Comparison of ENCODE assay signal across 9 cellular contexts in the genomic region with DNA sequence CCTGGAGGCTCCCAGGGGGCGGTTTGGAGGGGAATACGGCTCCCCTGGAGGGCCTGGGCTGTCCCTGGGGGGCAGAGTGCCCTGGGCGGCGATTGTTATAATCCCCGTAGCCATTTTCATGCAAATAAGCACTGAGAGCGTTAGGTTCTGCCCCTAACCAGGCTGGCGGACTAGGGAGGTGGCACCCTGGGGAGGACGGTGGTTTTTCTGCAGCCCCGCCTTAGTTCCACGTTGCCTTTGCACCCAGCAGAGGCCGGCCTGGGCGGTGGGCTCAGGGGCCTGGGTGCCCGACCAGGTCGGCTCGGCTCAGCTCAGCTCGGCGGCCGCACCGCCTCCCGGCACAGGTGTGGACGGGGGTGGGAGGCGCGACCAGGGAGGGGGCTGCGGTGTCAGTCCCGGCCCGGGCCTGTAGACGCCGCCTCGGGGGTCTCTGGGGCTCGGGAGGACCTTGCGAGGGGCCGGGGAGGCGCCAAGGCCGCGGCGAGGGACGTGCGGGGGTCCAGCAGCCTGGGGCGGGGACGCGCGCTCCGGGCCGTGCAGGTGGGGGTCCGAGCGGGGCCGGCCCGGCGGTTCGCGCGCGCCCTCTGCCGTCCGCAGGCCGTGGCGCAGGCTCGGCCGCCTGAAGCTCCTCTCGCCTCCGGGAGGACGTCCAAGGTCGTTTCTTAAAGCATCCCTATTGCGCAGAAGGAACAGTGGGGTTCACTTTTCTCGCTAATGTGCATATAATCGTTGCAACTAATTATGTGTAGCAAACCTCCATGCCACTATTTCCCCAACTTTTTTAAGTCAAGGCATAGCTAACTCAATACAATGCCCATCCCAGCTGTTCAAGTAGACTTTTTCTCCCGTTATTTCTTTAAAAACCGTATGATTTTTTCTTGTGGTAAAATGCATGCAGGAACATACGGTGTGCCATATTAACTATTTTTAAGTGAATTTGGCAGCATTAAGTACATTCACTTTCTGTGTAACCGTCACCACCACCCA. TPM values are rescaled to one million over a fixed set of nuclear protein-coding genes. Genes with fewer than 3 reads are reported as not detected.
A peak's percentile ranks its signal among the peaks of the same experiment; 100 is the strongest.
DNase-seq lines count a peak whose midpoint lies in the region; ATAC-seq, FAIRE-seq and TF ChIP-seq lines count a peak whose summit lies in the region.
"Had no signal": no experiment of that assay in that cellular context is flagged by ENCODE, and none has a peak within 500 bp of the region (broad histone marks: within the 10 kb centered on the region; RNA-seq: fewer than 3 reads in every experiment).

No MANE protein-coding gene starts in this region.

- peaks cover 2% of the 10 kb centered on the region for H3K36me3 Mint-ChIP-seq in activated naive CD4-positive, alpha-beta T cell treated with anti-CD3 and anti-CD28 coated beads, Interleukin-2, amount 50 U/mL, for 24 hours

- H3K36me3 ChIP-seq in Peyer's patch (no peaks in the 10 kb centered on the region), osteoblast (ENCODE audit: insufficient read depth, low read length) (no peaks in the 10 kb centered on the region)

- no peak overlapping the region for H3K27ac Mint-ChIP-seq in activated naive CD4-positive, alpha-beta T cell treated with anti-CD3 and anti-CD28 coated beads, Interleukin-2, amount 50 U/mL, for 24 hours

- peaks cover 14% of the 10 kb centered on the region for H3K4me1 Mint-ChIP-seq in activated naive CD4-positive, alpha-beta T cell treated with anti-CD3 and anti-CD28 coated beads, Interleukin-2, amount 50 U/mL, for 24 hours

- no peak overlapping the region for H2AFZ ChIP-seq in osteoblast (ENCODE audit: low read length)

- peaks cover 10% of the 10 kb centered on the region for H4K20me1 ChIP-seq in osteoblast (ENCODE audit: insufficient read depth, low read length)

- H3K9me3 Mint-ChIP-seq in activated naive CD4-positive, alpha-beta T cell treated with anti-CD3 and anti-CD28 coated beads, Interleukin-2, amount 50 U/mL, for 24 hours: no peaks in the 10 kb centered on the region

- DNase-seq in D721Med (ENCODE audit: insufficient read length, low spot score) (no peak), Peyer's patch (peak; percentile 60 to 89 (median 80)), glomerular visceral epithelial cell (ENCODE audit: extremely low spot score) (peak; percentile 59), osteoblast (ENCODE audit: insufficient read length, low spot score, missing footprints) (peak; percentile 94)

- no peak for FAIRE-seq in D721Med (lab: Jason Lieb, UNC)

- ATAC-seq in HG02610 (IDR thresholded peaks at IDR 0.05; ENCODE audit: unreplicated experiment) (peak; percentile 35), HG03378 (IDR thresholded peaks at IDR 0.05; ENCODE audit: unreplicated experiment) (no peak), GM19467 (IDR thresholded peaks at IDR 0.05; ENCODE audit: unreplicated experiment) (no peak)

- H3K9me3 ChIP-seq in Peyer's patch (peaks cover 0 to 5% (median 0%) of the 10 kb centered on the region in 4 donors), osteoblast (ENCODE audit: low read depth, low read length) (peaks cover 5% of the 10 kb centered on the region)

- TF ChIP-seq POLR2A in Peyer's patch (IDR thresholded peaks at IDR 0.05): peak in 1 of 2 donors; percentile 16

- TF ChIP-seq CTCF in D721Med (IDR thresholded peaks at IDR 0.05; ENCODE audit: insufficient read depth, missing control alignments) (peak; percentile 62), Peyer's patch (IDR thresholded peaks at IDR 0.05) (peak; percentile 70 to 98 (median 95)), osteoblast (IDR thresholded peaks at IDR 0.05; ENCODE audit: extremely low read depth, low read depth, low read length) (peak; percentile 58)

- H3K4me3 ChIP-seq in Peyer's patch (peak overlapping the region; percentile 71 to 90 (median 86)), osteoblast (ENCODE audit: insufficient read depth, low read length) (no peak overlapping the region)

- H3K4me2 ChIP-seq in osteoblast (ENCODE audit: insufficient read depth, low read length): no peak overlapping the region

- H3K4me1 ChIP-seq in Peyer's patch (peaks cover 3 to 39% (median 25%) of the 10 kb centered on the region in 4 donors), osteoblast (ENCODE audit: insufficient read depth, low read length) (no peaks in the 10 kb centered on the region)

- no peaks in the 10 kb centered on the region for H3K79me2 ChIP-seq in osteoblast (ENCODE audit: insufficient read depth, low read length)

- no peaks in the 10 kb centered on the region for H3K27me3 ChIP-seq in Peyer's patch
- H3K27me3 ChIP-seq in osteoblast (ENCODE audit: insufficient read depth, low read length): peaks cover 39% of the 10 kb centered on the region

- peak overlapping the region; percentile 74 for H3K4me3 Mint-ChIP-seq in activated naive CD4-positive, alpha-beta T cell treated with anti-CD3 and anti-CD28 coated beads, Interleukin-2, amount 50 U/mL, for 24 hours

- H3K27me3 Mint-ChIP-seq in activated naive CD4-positive, alpha-beta T cell treated with anti-CD3 and anti-CD28 coated beads, Interleukin-2, amount 50 U/mL, for 24 hours: peaks cover 1% of the 10 kb centered on the region

- H3K27ac ChIP-seq in Peyer's patch (peak overlapping the region; percentile 84 to 97 (median 95)), osteoblast (ENCODE audit: low read depth, low read length) (no peak overlapping the region)

RNA-seq across cellular contexts. Expression of gene DUSP8, which starts 2.5 kb away (rescaled TPM):
- total RNA-seq in Peyer's patch (10 to 100 TPM in 3 of 4 donors, 1 to 10 TPM in 1; 2.5 to 18.4 (median 13.2) TPM), osteoblast (under 0.01 TPM in 2 replicates)

RNA-seq across cellular contexts. Expression of gene KRTAP5-1, which starts 10.5 kb away (rescaled TPM):
- total RNA-seq in Peyer's patch (not detected), osteoblast (not detected in 2 replicates)
- total RNA-seq: T-helper 2 cell treated with Interferon-gamma antibody and Interleukin-4, amounts not matched to agents 100 ng/mL and 5 ng/mL, for 36 hours had no signal

RNA-seq across cellular contexts. Expression of gene KRTAP5-2, which starts 23.5 kb away (rescaled TPM):
- total RNA-seq in Peyer's patch (not detected), osteoblast (not detected in 2 replicates)
- total RNA-seq: T-helper 2 cell treated with Interferon-gamma antibody and Interleukin-4, amounts not matched to agents 100 ng/mL and 5 ng/mL, for 36 hours had no signal

RNA-seq across cellular contexts. Expression of gene KRTAP5-3, which starts 33.7 kb away (rescaled TPM):
- not detected for total RNA-seq in Peyer's patch
- not detected in 2 replicates for total RNA-seq in osteoblast
- total RNA-seq: T-helper 2 cell treated with Interferon-gamma antibody and Interleukin-4, amounts not matched to agents 100 ng/mL and 5 ng/mL, for 36 hours had no signal

RNA-seq across cellular contexts. Expression of gene KRTAP5-4, which starts 47.4 kb away (rescaled TPM):
- not detected for total RNA-seq in Peyer's patch
- not detected in 2 replicates for total RNA-seq in osteoblast
- total RNA-seq: T-helper 2 cell treated with Interferon-gamma antibody and Interleukin-4, amounts not matched to agents 100 ng/mL and 5 ng/mL, for 36 hours had no signal
